ENCODE assay signal across 2 cellular contexts in genomic region chr6:53119772-53120409, GRCh38.
TF ChIP-seq lines count a peak whose summit lies in the region.

No MANE protein-coding gene starts in this region.

TF ChIP-seq in SK-N-SH treated with all-trans-retinoic acid at 6 μM for 48 hours, 23 proteins besides CTCF, POLR2A, EP300 and RAD21 (continued from another document):
- TF ChIP-seq TCF4 (CRISPR knock-in tag; IDR thresholded peaks at IDR 0.05; ENCODE audit: borderline replicate concordance), result no peak

TF ChIP-seq in SK-N-SH, 30 proteins besides CTCF, POLR2A, EP300 and RAD21 (continued from another document):
- TF ChIP-seq POLR2AphosphoS5 (IDR thresholded peaks at IDR 0.05; ENCODE audit: low read depth, low read length), result no peak
- TF ChIP-seq SMC3 (IDR thresholded peaks at IDR 0.05; ENCODE audit: low read depth, low read length), result no peak
- TF ChIP-seq FOXJ3 (CRISPR knock-in tag; IDR thresholded peaks at IDR 0.05), result no peak
- no peak for TF ChIP-seq NFIC (IDR thresholded peaks at IDR 0.05; ENCODE audit: borderline replicate concordance)
- TF ChIP-seq GABPA (IDR thresholded peaks at IDR 0.05; ENCODE audit: low read depth), result no peak
TF ChIP-seq in SK-N-SH: peak in this region for 0.
